In the genomic region with DNA sequence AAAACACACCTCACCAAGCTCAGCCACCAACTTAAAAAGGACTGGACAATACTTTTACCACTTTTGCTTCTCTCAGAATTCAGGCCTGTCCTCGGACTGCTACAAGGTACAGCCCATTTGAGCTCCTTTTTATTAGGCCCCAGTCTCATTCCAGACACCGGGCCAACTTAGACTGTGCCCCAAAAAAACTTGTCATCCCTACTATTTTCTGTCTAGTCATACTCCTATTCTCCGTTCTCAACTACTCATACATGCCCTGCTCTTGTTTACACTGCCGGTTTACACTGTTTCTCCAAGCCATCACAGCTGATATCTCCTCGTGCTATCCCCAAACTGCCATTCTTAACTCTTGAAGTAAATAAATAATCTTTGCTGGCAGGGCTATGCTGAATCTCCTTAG, we compare ENCODE assay signal across 18 cellular contexts. TPM values are rescaled to one million over a fixed set of nuclear protein-coding genes. Genes with fewer than 3 reads are reported as not detected.
"Had no signal": no experiment of that assay in that cellular context is flagged by ENCODE, and none has a peak within 500 bp of the region (broad histone marks: within the 10 kb centered on the region; RNA-seq: fewer than 3 reads in every experiment).

No MANE protein-coding gene starts in this region.

RNA-seq across cellular contexts. Expression of a gene that starts 10.5 kb away (rescaled TPM):
- total RNA-seq: activated naive CD4-positive, alpha-beta T cell treated with anti-CD3 and anti-CD28 coated beads for 36 hours; activated naive CD4-positive, alpha-beta T cell treated with anti-CD3 and anti-CD28 coated beads, Interleukin-2, amount 50 U/mL, for 72 hours; activated naive CD8-positive, alpha-beta T cell treated with anti-CD3 and anti-CD28 coated beads for 36 hours; activated naive CD8-positive, alpha-beta T cell treated with anti-CD3 and anti-CD28 coated beads, Interleukin-2, amount 10 ng/mL, durations not matched to agents 7 days and 5 days; activated T-cell treated with anti-CD3 and anti-CD28 coated beads, Interleukin-2, amount 50 U/mL, for 4 hours; activated T-cell treated with anti-CD3 and anti-CD28 coated beads, Interleukin-2, amount 50 U/mL, for 72 hours; activated T-helper 1 cell treated with anti-CD3 and anti-CD28 coated beads, Interleukin-12 subunit alpha, Interleukin-12 subunit beta, Interleukin-2, Interleukin-4 antibody, amounts not matched to agents 30 ng/mL and 10 ng/mL and 1 ng/mL, durations not matched to agents 14 hours and 24 hours and 36 hours; activated T-helper 17 cell treated with anti-CD3 and anti-CD28 coated beads, Interleukin-2, amount 50 U/mL, for 72 hours; activated T-helper 2 cell treated with anti-CD3 and anti-CD28 coated beads, Interferon-gamma antibody, Interleukin-2, Interleukin-4, amounts not matched to agents 10 μg/mL and 5 μg/mL and 100 μg/mL, durations not matched to agents 14 hours and 24 hours and 36 hours; ascending aorta; bronchial epithelial cell; cerebellum had no signal

RNA-seq across cellular contexts. Expression of a gene that starts 49.3 kb away (rescaled TPM):
- total RNA-seq: activated naive CD4-positive, alpha-beta T cell treated with anti-CD3 and anti-CD28 coated beads for 36 hours; activated naive CD4-positive, alpha-beta T cell treated with anti-CD3 and anti-CD28 coated beads, Interleukin-2, amount 50 U/mL, for 72 hours; activated naive CD8-positive, alpha-beta T cell treated with anti-CD3 and anti-CD28 coated beads for 36 hours; activated naive CD8-positive, alpha-beta T cell treated with anti-CD3 and anti-CD28 coated beads, Interleukin-2, amount 10 ng/mL, durations not matched to agents 7 days and 5 days; activated T-cell treated with anti-CD3 and anti-CD28 coated beads, Interleukin-2, amount 50 U/mL, for 4 hours; activated T-cell treated with anti-CD3 and anti-CD28 coated beads, Interleukin-2, amount 50 U/mL, for 72 hours; activated T-helper 1 cell treated with anti-CD3 and anti-CD28 coated beads, Interleukin-12 subunit alpha, Interleukin-12 subunit beta, Interleukin-2, Interleukin-4 antibody, amounts not matched to agents 30 ng/mL and 10 ng/mL and 1 ng/mL, durations not matched to agents 14 hours and 24 hours and 36 hours; activated T-helper 17 cell treated with anti-CD3 and anti-CD28 coated beads, Interleukin-2, amount 50 U/mL, for 72 hours; activated T-helper 2 cell treated with anti-CD3 and anti-CD28 coated beads, Interferon-gamma antibody, Interleukin-2, Interleukin-4, amounts not matched to agents 10 μg/mL and 5 μg/mL and 100 μg/mL, durations not matched to agents 14 hours and 24 hours and 36 hours; aorta; ascending aorta; astrocyte; breast epithelium; bronchial epithelial cell; cardiac muscle cell; cardiac septum; cerebellum; chondrocyte had no signal
